Comparison of ENCODE assay signal across 8 cellular contexts in genomic region chr13:72643339-72643989, GRCh38.
DNase-seq lines count a peak whose midpoint lies in the region; ATAC-seq, FAIRE-seq and TF ChIP-seq lines count a peak whose summit lies in the region.

No MANE protein-coding gene starts in this region.

- no peaks in the 10 kb centered on the region for H4K20me1 ChIP-seq in astrocyte (ENCODE audit: insufficient read depth, low read length)

- TF ChIP-seq CTCF in astrocyte (IDR thresholded peaks at IDR 0.05; ENCODE audit: insufficient read depth, low read depth, low read length): peak; percentile 91

- H2AFZ ChIP-seq in astrocyte (ENCODE audit: low read depth, low read length): no peak overlapping the region

- peaks cover 3% of the 10 kb centered on the region for H3K27me3 Mint-ChIP-seq in astrocyte (ENCODE audit: low read depth, unreplicated experiment)

- no peak overlapping the region for H3K4me3 Mint-ChIP-seq in astrocyte (ENCODE audit: unreplicated experiment)

- H3K27me3 ChIP-seq in astrocyte (ENCODE audit: insufficient read depth, low read length): no peaks in the 10 kb centered on the region

- H3K36me3 ChIP-seq in SK-N-MC (ENCODE audit: insufficient read depth, low read length) (no peaks in the 10 kb centered on the region), astrocyte (ENCODE audit: insufficient read depth, low read length) (no peaks in the 10 kb centered on the region)

- no peak overlapping the region for H3K27ac Mint-ChIP-seq in astrocyte (ENCODE audit: unreplicated experiment)

- H3K9ac ChIP-seq in SK-N-MC (ENCODE audit: insufficient read length) (no peak overlapping the region), astrocyte (ENCODE audit: low read length) (no peak overlapping the region)

- no peaks in the 10 kb centered on the region for H3K79me2 ChIP-seq in astrocyte (ENCODE audit: insufficient read depth, low read length)

- no peaks in the 10 kb centered on the region for H3K36me3 Mint-ChIP-seq in astrocyte (ENCODE audit: low read depth, unreplicated experiment)

- H3K9me3 ChIP-seq in SK-N-MC (ENCODE audit: low read depth, low read length): no peaks in the 10 kb centered on the region
- H3K9me3 ChIP-seq in astrocyte (ENCODE audit: insufficient read depth, low read depth, low read length): no peaks in the 10 kb centered on the region

- no peaks in the 10 kb centered on the region for H3K9me3 Mint-ChIP-seq in astrocyte (ENCODE audit: unreplicated experiment)

- no peak overlapping the region for H3K4me3 ChIP-seq in SK-N-MC
- no peak overlapping the region for H3K4me3 ChIP-seq in astrocyte (ENCODE audit: insufficient read depth, low read depth, low read length)

- H3K4me1 ChIP-seq in astrocyte (ENCODE audit: insufficient read depth, low read length): no peaks in the 10 kb centered on the region

- ATAC-seq in HG03039 (IDR thresholded peaks at IDR 0.05; ENCODE audit: unreplicated experiment) (peak; percentile 61), HG02588 (IDR thresholded peaks at IDR 0.05; ENCODE audit: unreplicated experiment) (no peak)

- FAIRE-seq in astrocyte (lab: Jason Lieb, UNC): no peak

- peaks cover 3% of the 10 kb centered on the region for H3K4me1 Mint-ChIP-seq in astrocyte (ENCODE audit: low read depth, unreplicated experiment)

- DNase-seq in activated effector memory CD4-positive, alpha-beta T cell treated with anti-CD3 and anti-CD28 coated beads, Interleukin-2, amount 50 U/mL, for 16 hours: peak; percentile 78
- DNase-seq in activated effector memory CD4-positive, alpha-beta T cell treated with Interleukin-2 at 50 U/mL for 16 hours: no peak
- peak; percentile 26 for DNase-seq in SK-N-MC (ENCODE audit: low read depth, low spot score)
- peak; percentile 6 for DNase-seq in astrocyte (ENCODE audit: low read depth)
- peak; percentile 33 for DNase-seq in kidney tubule cell (ENCODE audit: low spot score)
- peak; percentile 36 to 40 for DNase-seq in stimulated activated CD8-positive, alpha-beta memory T cell treated with anti-CD3 and anti-CD28 coated beads, Interleukin-2, amount 100 ng/mL, for 48 hours (ENCODE audit: low read depth in 2 of 2)

- no peak overlapping the region for H3K27ac ChIP-seq in SK-N-MC
- H3K27ac ChIP-seq in astrocyte (ENCODE audit: low read depth, low read length): no peak overlapping the region

- H3K4me2 ChIP-seq in astrocyte (ENCODE audit: low read length): no peak overlapping the region
